In genomic region chr3:6785726-6786125, GRCh38 we compare ENCODE assay signal across 19 cellular contexts.
DNase-seq lines count a peak whose midpoint lies in the region; TF ChIP-seq lines count a peak whose summit lies in the region.
"Had no signal": no experiment of that assay in that cellular context is flagged by ENCODE, and none has a peak within 500 bp of the region (broad histone marks: within the 10 kb centered on the region; RNA-seq: fewer than 3 reads in every experiment).

No MANE protein-coding gene starts in this region.

- H3K4me3 ChIP-seq in mammary epithelial cell (replicated peaks in 1 of 3; ENCODE audit: insufficient read depth in 1 of 3, low read depth in 2 of 3, low read length in 3 of 3) = no peak overlapping the region
- H3K4me3 ChIP-seq in breast epithelium = no peak overlapping the region
- no peak overlapping the region for H3K4me3 ChIP-seq in Karpas-422 (ENCODE audit: low read length)
- no peak overlapping the region for H3K4me3 ChIP-seq in MG63
- H3K4me3 ChIP-seq: A549; BLaER1 treated with 17β-estradiol and CSF1 and Interleukin-3, amounts not matched to agents 10 nM and 100 nM; GM23248; HAP-1 had no signal

- intact Hi-C loops in mammary epithelial cell (cut with micrococcal nuclease) = no loop called here
- intact Hi-C loops in breast epithelium (cut with DNase I; ENCODE audit: low total_unique reads) = no loop called here

- BruUV-seq in mammary epithelial cell (replicated peaks; lab: Mats Ljungman, UMichigan) = no TSS peak

- CTCF ChIA-PET in mammary epithelial cell (lab: Charles Lee; ENCODE audit: low non-redundant PET) = no interaction called here

- dilution Hi-C loops in mammary epithelial cell (cut with HindIII; ENCODE audit: low sequenced_read_pairs) = no loop called here

- no peaks in the 10 kb centered on the region for H3K79me2 ChIP-seq in mammary epithelial cell (ENCODE audit: insufficient read depth, low read length)
- H3K79me2 ChIP-seq in Karpas-422 (ENCODE audit: low read length) = no peaks in the 10 kb centered on the region

- no peaks in the 10 kb centered on the region for H3K36me3 ChIP-seq in mammary epithelial cell (ENCODE audit: insufficient read depth, low read length)
- H3K36me3 ChIP-seq in breast epithelium = no peaks in the 10 kb centered on the region
- no peaks in the 10 kb centered on the region for H3K36me3 ChIP-seq in Karpas-422 (ENCODE audit: insufficient read depth, low read length)
- H3K36me3 ChIP-seq in MG63 = no peaks in the 10 kb centered on the region
- H3K36me3 ChIP-seq: BLaER1 treated with 17β-estradiol and CSF1 and Interleukin-3, amounts not matched to agents 10 nM and 100 nM; HAP-1 had no signal

- H4K20me1 ChIP-seq in mammary epithelial cell (ENCODE audit: insufficient read depth, low read length) (no peaks in the 10 kb centered on the region), Karpas-422 (ENCODE audit: insufficient read depth, low read depth, low read length) (no peaks in the 10 kb centered on the region)
- H4K20me1 ChIP-seq: BLaER1 treated with 17β-estradiol and CSF1 and Interleukin-3, amounts not matched to agents 10 nM and 100 nM had no signal

- no peaks in the 10 kb centered on the region for H3K9me2 ChIP-seq in Karpas-422 (replicated peaks; ENCODE audit: insufficient read depth, low read length)

- H3K9me3 ChIP-seq in mammary epithelial cell (replicated peaks; ENCODE audit: insufficient read depth, low read length) = no peaks in the 10 kb centered on the region
- no peaks in the 10 kb centered on the region for H3K9me3 ChIP-seq in breast epithelium
- no peaks in the 10 kb centered on the region for H3K9me3 ChIP-seq in Karpas-422 (ENCODE audit: low read length)
- H3K9me3 ChIP-seq in MG63 = no peaks in the 10 kb centered on the region
- H3K9me3 ChIP-seq: A549; BLaER1 treated with 17β-estradiol and CSF1 and Interleukin-3, amounts not matched to agents 10 nM and 100 nM; HAP-1 had no signal

- TF ChIP-seq CTCF in mammary epithelial cell (conservative IDR thresholded peaks at IDR 0.05 in 1 of 2, IDR thresholded peaks at IDR 0.05 in 1 of 2; ENCODE audit: extremely low read depth in 1 of 2, insufficient read depth in 1 of 2, low read depth in 1 of 2, low read length in 2 of 2) (no peak), breast epithelium (IDR thresholded peaks at IDR 0.05) (no peak)

- H3K27ac ChIP-seq in mammary epithelial cell (ENCODE audit: insufficient read depth, low read depth, low read length) = no peak overlapping the region
- H3K27ac ChIP-seq in breast epithelium = no peak overlapping the region
- no peak overlapping the region for H3K27ac ChIP-seq in Karpas-422 (ENCODE audit: low read length)
- H3K27ac ChIP-seq: 22Rv1; A549; BLaER1 treated with 17β-estradiol and CSF1 and Interleukin-3, amounts not matched to agents 10 nM and 100 nM; GM23248; HL-60 had no signal

- WGBS in mammary epithelial cell (ENCODE audit: low coverage, missing lambda C conversion rate) = 39% methylated on average over 2 of the region's 2 CpGs

- H3K4me2 ChIP-seq in mammary epithelial cell (ENCODE audit: insufficient read depth, low read depth, low read length) = no peak overlapping the region
- H3K4me2 ChIP-seq in Karpas-422 (ENCODE audit: low read depth, low read length, poor library complexity, severe bottlenecking) = no peak overlapping the region
- H3K4me2 ChIP-seq: A549; BLaER1 treated with 17β-estradiol and CSF1 and Interleukin-3, amounts not matched to agents 10 nM and 100 nM had no signal

- no peaks in the 10 kb centered on the region for H3K4me1 ChIP-seq in mammary epithelial cell (ENCODE audit: insufficient read depth, low read length)
- H3K4me1 ChIP-seq in breast epithelium = no peaks in the 10 kb centered on the region
- no peaks in the 10 kb centered on the region for H3K4me1 ChIP-seq in Karpas-422 (ENCODE audit: low read length)
- H3K4me1 ChIP-seq: A549; BLaER1 treated with 17β-estradiol and CSF1 and Interleukin-3, amounts not matched to agents 10 nM and 100 nM had no signal

- DNase-seq in mammary epithelial cell (peak; percentile 8), breast epithelium (ENCODE audit: low spot score in 2 of 2) (no peak), kidney glomerular epithelial cell (lab: John Stamatoyannopoulos, UW) (peak; percentile 27), occipital lobe (lab: John Stamatoyannopoulos, UW) (peak; percentile 12), superior temporal gyrus (ENCODE audit: extremely low spot score) (peak; percentile 68), Karpas-422 (no peak), NCI-H2107 (lab: John Stamatoyannopoulos, UW) (no peak), MG63 (no peak)
- DNase-seq: AML-193; Calu3; CD8-positive, alpha-beta T cell; DMS79 treated with DMSO at 0.1 percent for 48 hours; GF-D8; GM23248 had no signal

- H3K9ac ChIP-seq in mammary epithelial cell (ENCODE audit: insufficient read depth, low read length) = no peak overlapping the region
- no peak overlapping the region for H3K9ac ChIP-seq in Karpas-422 (ENCODE audit: low read length)
- H3K9ac ChIP-seq: BLaER1 treated with 17β-estradiol and CSF1 and Interleukin-3, amounts not matched to agents 10 nM and 100 nM; GM23248 had no signal

- no peak for TF ChIP-seq POLR2A in breast epithelium (IDR thresholded peaks at IDR 0.05)

- H3K27me3 ChIP-seq in mammary epithelial cell (ENCODE audit: insufficient read depth, low read length) (no peaks in the 10 kb centered on the region), breast epithelium (no peaks in the 10 kb centered on the region), Karpas-422 (ENCODE audit: low read length) (no peaks in the 10 kb centered on the region), MG63 (no peaks in the 10 kb centered on the region)
- H3K27me3 ChIP-seq: BLaER1 treated with 17β-estradiol and CSF1 and Interleukin-3, amounts not matched to agents 10 nM and 100 nM had no signal

- H2AFZ ChIP-seq in mammary epithelial cell (ENCODE audit: low read depth, low read length) (no peak overlapping the region), Karpas-422 (ENCODE audit: low read length) (no peak overlapping the region)
- H2AFZ ChIP-seq: GM23248 had no signal

- in situ Hi-C loops in mammary epithelial cell (cut with MboI; ENCODE audit: low sequenced_read_pairs in 2 of 2) = loop anchor here (25.0 kb wide), 1 partner anchor 1473 kb away; no protein-coding TSS in a partner anchor

Comparison
In these comparisons a context has a peak if more than half of its experiments do, and no peak if none do; other contexts are left out.
1. DNase-seq: peak in mammary epithelial cell (single experiment), kidney glomerular epithelial cell (single experiment), occipital lobe (single experiment) and superior temporal gyrus (single experiment); none in breast epithelium (0 of 2), Karpas-422 (single experiment), NCI-H2107 (single experiment) and MG63 (single experiment).